ENCODE assay signal across 18 cellular contexts in genomic region chr17:81336296-81336929, GRCh38. TPM values are rescaled to one million over a fixed set of nuclear protein-coding genes. Genes with fewer than 3 reads are reported as not detected.
"Had no signal": no experiment of that assay in that cellular context is flagged by ENCODE, and none has a peak within 500 bp of the region (broad histone marks: within the 10 kb centered on the region; RNA-seq: fewer than 3 reads in every experiment).

No MANE protein-coding gene starts in this region.

- H3K27ac ChIP-seq: dorsolateral prefrontal cortex, psoas muscle, right lobe of liver, tibial artery had no signal

- H3K4me3 ChIP-seq: dorsolateral prefrontal cortex, psoas muscle, right lobe of liver, tibial artery had no signal

- ATAC-seq: activated CD8-positive, alpha-beta T cell treated with anti-CD3 and anti-CD28 coated beads for 36 hours; activated T-helper 17 cell treated with anti-CD3 and anti-CD28 coated beads, Interleukin-2, amount 50 U/mL, for 72 hours; left lobe of liver; psoas muscle; stimulated activated naive B cell treated with anti-CD40 and anti-IgM and Interleukin-4, amounts not matched to agents 10 μg/mL and 1 μg/mL and 100 μg/mL, for 72 hours had no signal

- DNase-seq: activated CD4-positive, alpha-beta T cell treated with anti-CD3 and anti-CD28 coated beads, Interleukin-2, amount 10 ng/mL, durations not matched to agents 24 days and 14 days; activated CD8-positive, alpha-beta T cell treated with anti-CD3 and anti-CD28 coated beads for 36 hours; activated naive CD4-positive, alpha-beta T cell; activated naive CD8-positive, alpha-beta T cell treated with anti-CD3 and anti-CD28 coated beads for 36 hours; activated T-cell treated with anti-CD3 and anti-CD28 coated beads, Interleukin-2, amount 50 U/mL, for 1 hour; amniotic stem cell; central memory CD4-positive, alpha-beta T cell; dorsolateral prefrontal cortex; foreskin fibroblast; hippocampal formation; islet precursor cell; stimulated activated CD4-positive, alpha-beta T cell treated with anti-CD3 and anti-CD28 coated beads, Interleukin-4, amount 100 ng/mL, for 4 hours; stimulated activated naive B cell treated with anti-CD40 and anti-IgM and Interleukin-4, amounts not matched to agents 10 μg/mL and 1 μg/mL and 100 μg/mL, for 72 hours; tibial artery had no signal

- H3K36me3 ChIP-seq: right lobe of liver, tibial artery had no signal

- H3K9me3 ChIP-seq: psoas muscle, right lobe of liver, tibial artery had no signal

- H3K27me3 ChIP-seq: right lobe of liver had no signal

RNA-seq across cellular contexts. Expression of gene BAHCC1, which starts 58.8 kb away (rescaled TPM):
- total RNA-seq: activated CD4-positive, alpha-beta T cell treated with anti-CD3 and anti-CD28 coated beads, Interleukin-2, amount 10 ng/mL, durations not matched to agents 24 days and 14 days had no signal
